17 cellular contexts compared by ENCODE assay signal in genomic region chr1:206131037-206131436, GRCh38. TPM values are rescaled to one million over a fixed set of nuclear protein-coding genes. Genes with fewer than 3 reads are reported as not detected.
"Had no signal": no experiment of that assay in that cellular context is flagged by ENCODE, and none has a peak within 500 bp of the region (broad histone marks: within the 10 kb centered on the region; RNA-seq: fewer than 3 reads in every experiment).

No MANE protein-coding gene starts in this region.

- H3K36me3 ChIP-seq: esophagus muscularis mucosa, gastrocnemius medialis, upper lobe of left lung, uterus had no signal

- ATAC-seq: effector memory CD8-positive, alpha-beta T cell; gastrocnemius medialis had no signal

- H3K9me3 ChIP-seq: esophagus muscularis mucosa, gastrocnemius medialis, upper lobe of left lung, uterus had no signal

- DNase-seq: effector memory CD8-positive, alpha-beta T cell; gastrocnemius medialis; immature natural killer cell; mesendoderm; naive B cell; small intestine; stimulated activated CD4-positive, alpha-beta T cell treated with anti-CD3 and anti-CD28 coated beads, Interleukin-12 subunit alpha, Interleukin-12 subunit beta, amount 100 ng/mL, for 4 hours; stimulated activated naive CD4-positive, alpha-beta T cell treated with Interleukin-2 at 50 U/mL for 16 hours; upper lobe of left lung; uterus had no signal

- H3K4me1 ChIP-seq: esophagus muscularis mucosa, gastrocnemius medialis, upper lobe of left lung, uterus had no signal

- H3K27ac ChIP-seq: epithelial cell of prostate, esophagus muscularis mucosa, gastrocnemius medialis, upper lobe of left lung, uterus had no signal

- H3K27me3 ChIP-seq: gastrocnemius medialis, upper lobe of left lung, uterus had no signal

- H3K4me3 ChIP-seq: esophagus muscularis mucosa, gastrocnemius medialis, upper lobe of left lung, uterus had no signal

RNA-seq across cellular contexts. Expression of gene AVPR1B, which starts 13.8 kb away (rescaled TPM):
- total RNA-seq: esophagus muscularis mucosa, fibroblast of villous mesenchyme, gastrocnemius medialis, liver, lung microvascular endothelial cell, omental fat pad, pulmonary artery endothelial cell, upper lobe of left lung had no signal
